ENCODE assay signal across 15 cellular contexts in genomic region chr1:10829067-10829818, GRCh38. TPM values are rescaled to one million over a fixed set of nuclear protein-coding genes. Genes with fewer than 3 reads are reported as not detected.
DNase-seq lines count a peak whose midpoint lies in the region; ATAC-seq, FAIRE-seq and TF ChIP-seq lines count a peak whose summit lies in the region.
"Had no signal": no experiment of that assay in that cellular context is flagged by ENCODE, and none has a peak within 500 bp of the region (broad histone marks: within the 10 kb centered on the region; RNA-seq: fewer than 3 reads in every experiment).

No MANE protein-coding gene starts in this region.

- peaks cover 30% of the 10 kb centered on the region for H4K20me1 ChIP-seq in K562 (replicated peaks; ENCODE audit: control insufficient read depth, insufficient read depth, low read length)

- no TSS peak for BruUV-seq in K562 (replicated peaks; lab: Mats Ljungman, UMichigan)

- H3K27me3 ChIP-seq in K562 (ENCODE audit: control insufficient read depth in 2 of 2, insufficient read depth in 2 of 2, low read length in 2 of 2): peaks cover 50 to 73% of the 10 kb centered on the region in 2 experiments
- H3K27me3 ChIP-seq in right lobe of liver: no peaks in the 10 kb centered on the region
- H3K27me3 ChIP-seq in uterus: no peaks in the 10 kb centered on the region
- H3K27me3 ChIP-seq: BE2C had no signal

- no peaks in the 10 kb centered on the region for H3K9me1 ChIP-seq in K562 (ENCODE audit: control insufficient read depth, insufficient read depth, low read length)

- 3% methylated on average over 14 of the region's 14 CpGs for WGBS in K562 (ENCODE audit: insufficient coverage, low coverage, missing lambda C conversion rate)
- 46% methylated on average over 13 of the region's 14 CpGs for WGBS in right lobe of liver (ENCODE audit: insufficient coverage, low coverage, low lambda C conversion rate, missing lambda C conversion rate)

- TF ChIP-seq POLR2A in K562 (conservative IDR thresholded peaks at IDR 0.05) (no peak), right lobe of liver (IDR thresholded peaks at IDR 0.05) (no peak), uterus (IDR thresholded peaks at IDR 0.05) (no peak)

- CTCF ChIA-PET in HEK293 (lab: Yijun Ruan, JAX): interaction anchor here (0.7 to 1.2 kb wide), 2 partner anchors 41 to 321 kb away, joined by 3 read pairs; no protein-coding TSS in a partner anchor
- CTCF ChIA-PET in K562 (lab: Yijun Ruan, JAX; ENCODE audit: low intra/inter-chr PET ratio): no interaction called here

- no peak overlapping the region for H3K9ac ChIP-seq in K562 (ENCODE audit: insufficient read depth in 1 of 2, low read depth in 2 of 2, low read length in 2 of 2)

- POLR2A ChIA-PET in HEK293 (lab: Yijun Ruan, JAX): no interaction called here
- POLR2A ChIA-PET in K562 (lab: Yijun Ruan, JAX): interaction anchor here (0.6 to 0.9 kb wide), 5 partner anchors 13 to 334 kb away, joined by 3 to 4 read pairs (median 3); no protein-coding TSS in a partner anchor

- DNase-seq in K562 (ENCODE audit: extremely low read depth in 1 of 4, low spot score in 3 of 4): no peak
- DNase-seq in right lobe of liver: peak in 1 of 3 donors; percentile 41
- DNase-seq in OCI-M2 (lab: John Stamatoyannopoulos, UW; ENCODE audit: unreplicated experiment): no peak
- DNase-seq in HPDE6-E6E7 (ENCODE audit: extremely low spot score): no peak
- no peak for DNase-seq in uterus
- DNase-seq: BE2C; Caco-2; CD8-positive, alpha-beta memory T cell; HFFc6; IMR-90 had no signal

- H3K9me3 ChIP-seq in HEK293 (ENCODE audit: control insufficient read depth, insufficient read depth, low read depth, low read length): no peaks in the 10 kb centered on the region
- H3K9me3 ChIP-seq in K562 (replicated peaks; ENCODE audit: control insufficient read depth, insufficient read depth, low read depth, low read length): no peaks in the 10 kb centered on the region
- no peaks in the 10 kb centered on the region for H3K9me3 ChIP-seq in right lobe of liver
- H3K9me3 ChIP-seq in uterus: no peaks in the 10 kb centered on the region
- H3K9me3 ChIP-seq: A549, BE2C, Caco-2, HAP-1 had no signal

- H3K4me3 ChIP-seq in HEK293 (ENCODE audit: low read depth, low read length) (no peak overlapping the region), K562 (no peak overlapping the region), right lobe of liver (no peak overlapping the region), uterus (no peak overlapping the region)
- H3K4me3 ChIP-seq: A549, HAP-1 had no signal

- no peaks in the 10 kb centered on the region for H3K79me2 ChIP-seq in K562 (ENCODE audit: control insufficient read depth, insufficient read depth, low read length)

- intact Hi-C loops in K562 (cut with micrococcal nuclease) (loop anchor here (5.0 kb wide), 1 partner anchor 38 kb away; no protein-coding TSS in a partner anchor), right lobe of liver (cut with DNase I) (no loop called here), uterus (cut with DNase I; ENCODE audit: low total_unique reads) (no loop called here)

- ATAC-seq in K562 (no peak), right lobe of liver (peak; percentile 75 to 88 (median 81))
- ATAC-seq: A549 had no signal

- no peak for TF ChIP-seq RAD21 in K562 (CRISPR knock-in tag; conservative IDR thresholded peaks at IDR 0.05 in 1 of 2, IDR thresholded peaks at IDR 0.05 in 1 of 2)

- in situ Hi-C loops in K562 (cut with MboI): no loop called here

- no peak overlapping the region for H2AFZ ChIP-seq in K562 (ENCODE audit: low read depth, low read length)

- FAIRE-seq in K562 (lab: Jason Lieb, UNC): no peak
- FAIRE-seq: A549, H1 had no signal

- H3K27ac ChIP-seq in HEK293 (ENCODE audit: extremely low read depth, low read depth, low read length) (no peak overlapping the region), K562 (ENCODE audit: extremely low read depth, low read depth, low read length) (no peak overlapping the region), right lobe of liver (peak overlapping the region in 1 of 3 donors; percentile 8), uterus (no peak overlapping the region)
- H3K27ac ChIP-seq: A549, HL-60 had no signal

- no peak overlapping the region for H3K4me2 ChIP-seq in K562 (ENCODE audit: insufficient read depth, low read length)
- H3K4me2 ChIP-seq: A549 had no signal

- TF ChIP-seq CTCF in HEK293 (tag by site-specific recombination; IDR thresholded peaks at IDR 0.05): no peak
- no peak for TF ChIP-seq CTCF in K562 (IDR thresholded peaks at IDR 0.05 in 2 of 3, conservative IDR thresholded peaks at IDR 0.05 in 1 of 3; ENCODE audit: insufficient read depth in 2 of 3, low read depth in 1 of 3, low read length in 3 of 3)
- TF ChIP-seq CTCF in right lobe of liver (IDR thresholded peaks at IDR 0.05): no peak
- TF ChIP-seq CTCF in uterus (IDR thresholded peaks at IDR 0.05): no peak

- H3K4me1 ChIP-seq in HEK293 (ENCODE audit: control insufficient read depth, insufficient read depth, low read length) (0 out of 2 replicates have a peak, but pooled peaks cover 2% of the 10 kb centered on the region), K562 (replicated peaks in 1 of 2; ENCODE audit: control insufficient read depth in 2 of 2, insufficient read depth in 2 of 2, low read length in 2 of 2) (peaks cover 0 to 8% of the 10 kb centered on the region in 2 experiments; a peak in 1 of 5 replicates), right lobe of liver (peaks cover 0 to 6% (median 0%) of the 10 kb centered on the region in 4 donors), uterus (no peaks in the 10 kb centered on the region)
- H3K4me1 ChIP-seq: BE2C, Caco-2, HAP-1 had no signal

- no peak for TF ChIP-seq EP300 in K562 (IDR thresholded peaks at IDR 0.05; ENCODE audit: low read length)

- H3K36me3 ChIP-seq in HEK293 (ENCODE audit: control insufficient read depth in 2 of 2, insufficient read depth in 1 of 2, low read length in 2 of 2) (no peaks in the 10 kb centered on the region), K562 (ENCODE audit: control insufficient read depth, insufficient read depth, low read length) (no peaks in the 10 kb centered on the region), right lobe of liver (no peaks in the 10 kb centered on the region), uterus (no peaks in the 10 kb centered on the region)
- H3K36me3 ChIP-seq: BE2C, HAP-1 had no signal

TF ChIP-seq in HEK293, 187 proteins besides CTCF, POLR2A, EP300 and RAD21:
- TF ChIP-seq ZNF121 (tag by site-specific recombination; IDR thresholded peaks at IDR 0.05) (peak; percentile 73), MYNN (tag by site-specific recombination; IDR thresholded peaks at IDR 0.05; ENCODE audit: borderline replicate concordance) (peak; percentile 87), ZNF670 (tag by site-specific recombination; IDR thresholded peaks at IDR 0.05; ENCODE audit: low read depth) (no peak), ZNF621 (tag by site-specific recombination; IDR thresholded peaks at IDR 0.05) (no peak)

TF ChIP-seq in K562, 482 proteins besides CTCF, POLR2A, EP300 and RAD21:
- peak; percentile 52 for TF ChIP-seq RBM25 (IDR thresholded peaks at IDR 0.05; ENCODE audit: low read depth, low read length, severe bottlenecking)
- no peak for TF ChIP-seq PPARD (CRISPR knock-in tag; IDR thresholded peaks at IDR 0.05)
- TF ChIP-seq ZNF121 (CRISPR knock-in tag; conservative IDR thresholded peaks at IDR 0.05): peak; percentile 92
- TF ChIP-seq MYNN (IDR thresholded peaks at IDR 0.05): peak; percentile 42; the same call in 1 of the 2 replicates
- no peak for TF ChIP-seq MYNN (CRISPR knock-in tag; IDR thresholded peaks at IDR 0.05)
- TF ChIP-seq RBM39 (optimal IDR thresholded peaks at IDR 0.05; ENCODE audit: low read depth, low read length): no peak
- TF ChIP-seq RB1 (IDR thresholded peaks at IDR 0.05; ENCODE audit: low read depth): no peak
- TF ChIP-seq CHD4 (IDR thresholded peaks at IDR 0.05; ENCODE audit: insufficient read depth, insufficient replicate concordance, low read depth, low read length, poor library complexity, severe bottlenecking): no peak

RNA-seq across cellular contexts. Expression of gene CASZ1, which starts 32.8 kb away (rescaled TPM):
- total RNA-seq in K562 (2011; cell fraction: chromatin; rRNA removed; ENCODE audit: low replicate concordance): 1.3 and 4.2 TPM in 2 replicates
- 2.4 and 2.7 TPM in 2 replicates for total RNA-seq in K562 (2011; cell fraction: nucleolus; rRNA removed)
- 2.3 and 3.1 TPM in 2 replicates for total RNA-seq in K562 (2011; cell fraction: nucleoplasm; rRNA removed)
- total RNA-seq in K562 (2014; rRNA removed): 1.1 and 2.2 TPM in 2 replicates
- 0.19 and 0.22 TPM in 2 replicates for total RNA-seq in K562 (2014; rRNA removed; fragmentation: Illumina TruSeq; extraction: Trizol)
- total RNA-seq in K562 (2015; rRNA removed; fragmentation: Illumina TruSeq; extraction: Trizol): 0.64 and 0.87 TPM in 2 replicates
- 2.4 and 2.8 TPM in 2 replicates for total RNA-seq in K562 (2021)
- polyA plus RNA-seq in K562 (2011; rRNA removed): 0.52 and 1.5 TPM in 2 replicates
- 1.1 and 1.2 TPM in 2 replicates for polyA plus RNA-seq in K562 (2011; cell fraction: cytosol; rRNA removed)
- polyA plus RNA-seq in K562 (2011; cell fraction: nucleus; rRNA removed): 2.4 and 3.4 TPM in 2 replicates
- polyA plus RNA-seq in K562 (2012): 0.77 and 2.0 TPM in 2 replicates
- 0.65 and 1.00 TPM in 2 replicates for polyA plus RNA-seq in K562 (2014; fragmentation: Illumina TruSeq; extraction: Trizol)
- polyA plus RNA-seq in K562 (2014; fragmentation: Nextera tagmentation; extraction: Ambion mirVana): under 1 TPM in 1 of 2 experiments, not detected in 1; 0.01 TPM
- polyA plus RNA-seq in K562 (2014; rRNA removed): 3.1 and 4.0 TPM in 2 replicates
- 0.53 and 0.69 TPM in 2 replicates for polyA minus RNA-seq in K562 (2011; rRNA and poly(A)+ RNA removed)
- 0.38 and 1.0 TPM in 2 replicates for polyA minus RNA-seq in K562 (2011; cell fraction: cytosol; rRNA and poly(A)+ RNA removed)
- 1.9 and 2.1 TPM in 2 replicates for polyA minus RNA-seq in K562 (2011; cell fraction: nucleus; rRNA and poly(A)+ RNA removed)
- total RNA-seq in right lobe of liver: 10 to 100 TPM in 1 of 6 experiments, 1 to 10 TPM in 5; 3.1 to 10.1 (median 5.3) TPM
- 10 to 100 TPM in 1 of 4 donors, 1 to 10 TPM in 2, under 1 TPM in 1; 0.59 to 49.2 (median 3.9) TPM for total RNA-seq in uterus

Comparison
In these comparisons a context has a peak if more than half of its experiments do, and no peak if none do; other contexts are left out.
1. Of the 44 proteins assayed by ChIP-seq in both K562 and HEK293: peak only in K562: none; only in HEK293: none; in both: ZNF121; in neither: 42; mixed calls (peak in some experiments, not most) for 1.